In genomic region chr1:180028864-180029263, GRCh38 we compare ENCODE assay signal across 20 cellular contexts.
DNase-seq lines count a peak whose midpoint lies in the region; ATAC-seq and TF ChIP-seq lines count a peak whose summit lies in the region.
"Had no signal": no experiment of that assay in that cellular context is flagged by ENCODE, and none has a peak within 500 bp of the region (broad histone marks: within the 10 kb centered on the region; RNA-seq: fewer than 3 reads in every experiment).

No MANE protein-coding gene starts in this region.

- TF ChIP-seq RAD21 in neural cell (conservative IDR thresholded peaks at IDR 0.05), result peak; percentile 16

- H3K36me3 ChIP-seq in BE2C (peaks cover 18% of the 10 kb centered on the region), GM23248 (ENCODE audit: low read depth) (peaks cover 17% of the 10 kb centered on the region), neural cell (ENCODE audit: insufficient read depth, low read length) (peaks cover 3% of the 10 kb centered on the region)
- H3K36me3 ChIP-seq: prostate gland had no signal

- H3K27ac ChIP-seq in GM23248 (peak overlapping the region; percentile 76), VCaP (no peak overlapping the region), neural cell (ENCODE audit: low read length) (no peak overlapping the region)
- H3K27ac ChIP-seq: BLaER1, dorsolateral prefrontal cortex, prostate gland had no signal

- H3K9me3 ChIP-seq in BE2C, result no peaks in the 10 kb centered on the region
- no peaks in the 10 kb centered on the region for H3K9me3 ChIP-seq in GM23248 (ENCODE audit: low read depth)
- no peaks in the 10 kb centered on the region for H3K9me3 ChIP-seq in neural cell (ENCODE audit: low read length)
- H3K9me3 ChIP-seq: BLaER1, prostate gland had no signal

- peaks cover 7% of the 10 kb centered on the region for H3K4me1 Mint-ChIP-seq in activated T-cell treated with anti-CD3 and anti-CD28 coated beads, Interleukin-2, amount 50 U/mL, for 24 hours (ENCODE audit: low read depth)
- peaks cover 0 to 5% of the 10 kb centered on the region in 2 donors for H3K4me1 Mint-ChIP-seq in natural killer cell
- H3K4me1 Mint-ChIP-seq: stimulated activated naive CD8-positive, alpha-beta T cell treated with anti-CD3 and anti-CD28 coated beads, Interleukin-15, amount 100 ng/mL, for 72 hours had no signal

- ATAC-seq in natural killer cell, result no peak
- ATAC-seq: HCT116; left colon; stimulated activated naive CD8-positive, alpha-beta T cell treated with anti-CD3 and anti-CD28 coated beads, Interleukin-15, amount 100 ng/mL, for 72 hours had no signal

- H3K9ac ChIP-seq in GM23248, result no peak overlapping the region
- H3K9ac ChIP-seq in neural cell (ENCODE audit: low read length), result no peak overlapping the region
- H3K9ac ChIP-seq: BLaER1 had no signal

- DNase-seq in BE2C (no peak), GM23248 (peak; percentile 19), natural killer cell (no peak), iPS-NIHi11 (ENCODE audit: low spot score) (no peak)
- DNase-seq in activated T-cell treated with anti-CD3 and anti-CD28 coated beads, Interleukin-2, amount 50 U/mL, for 24 hours, result no peak
- DNase-seq in stimulated activated CD4-positive, alpha-beta T cell treated with anti-CD3 and anti-CD28 coated beads, Interleukin-4, amount 100 ng/mL, for 4 hours, result no peak
- DNase-seq: activated CD8-positive, alpha-beta memory T cell treated with anti-CD3 and anti-CD28 coated beads, Interleukin-2, amount 50 U/mL, for 4 hours; activated naive CD4-positive, alpha-beta T cell treated with Interleukin-2 at 50 U/mL for 16 hours; DMS79 treated with DMSO at 0.1 percent for 48 hours; dorsolateral prefrontal cortex; left colon; NCI-H2171; SHP77; stimulated activated CD4-positive, alpha-beta T cell treated with anti-CD3 and anti-CD28 coated beads, Interleukin-15, amount 100 ng/mL, for 24 hours; stimulated activated naive CD8-positive, alpha-beta T cell treated with anti-CD3 and anti-CD28 coated beads, Interleukin-15, amount 100 ng/mL, for 72 hours had no signal

- H3K9me3 Mint-ChIP-seq in activated T-cell treated with anti-CD3 and anti-CD28 coated beads, Interleukin-2, amount 50 U/mL, for 24 hours, result no peaks in the 10 kb centered on the region
- no peaks in the 10 kb centered on the region for H3K9me3 Mint-ChIP-seq in natural killer cell
- H3K9me3 Mint-ChIP-seq: stimulated activated naive CD8-positive, alpha-beta T cell treated with anti-CD3 and anti-CD28 coated beads, Interleukin-15, amount 100 ng/mL, for 72 hours had no signal

- no peak for TF ChIP-seq EP300 in neural cell (conservative IDR thresholded peaks at IDR 0.05; ENCODE audit: poor library complexity, severe bottlenecking)

- no peaks in the 10 kb centered on the region for H3K9me2 ChIP-seq in GM23248 (ENCODE audit: insufficient read depth)
- no peaks in the 10 kb centered on the region for H3K9me2 ChIP-seq in neural cell (ENCODE audit: insufficient read depth, low read length)

- H3K79me2 ChIP-seq in GM23248 (ENCODE audit: insufficient read depth), result peaks cover 18% of the 10 kb centered on the region; the same call in 1 of the 2 replicates
- no peaks in the 10 kb centered on the region for H3K79me2 ChIP-seq in neural cell (replicated peaks; ENCODE audit: insufficient read depth, low read length)

- in situ Hi-C loops in GM23248 (cut with MboI), result no loop called here

- TF ChIP-seq CTCF in BE2C (IDR thresholded peaks at IDR 0.05; ENCODE audit: low read depth, low read length) (peak; percentile 24; the same call in 1 of the 2 replicates), VCaP (conservative IDR thresholded peaks at IDR 0.05) (peak; percentile 44), neural cell (IDR thresholded peaks at IDR 0.05; ENCODE audit: poor library complexity, severe bottlenecking) (no peak), natural killer cell (IDR thresholded peaks at IDR 0.05) (no peak)

- intact Hi-C loops in natural killer cell (cut with micrococcal nuclease), result loop anchor here (10.0 kb wide), 1 partner anchor 164 kb away; no protein-coding TSS in a partner anchor

- H3K4me3 ChIP-seq in BE2C (ENCODE audit: low read depth, low read length) (no peak overlapping the region), GM23248 (no peak overlapping the region), neural cell (ENCODE audit: low read length) (no peak overlapping the region)
- H3K4me3 ChIP-seq: BLaER1, dorsolateral prefrontal cortex, prostate gland had no signal

- H3K4me2 ChIP-seq in GM23248 (ENCODE audit: unreplicated experiment) (peak overlapping the region; percentile 20), neural cell (ENCODE audit: low read length) (no peak overlapping the region)
- H3K4me2 ChIP-seq: BLaER1 had no signal

- H3K27me3 ChIP-seq in BE2C, result no peaks in the 10 kb centered on the region
- H3K27me3 ChIP-seq in GM23248 (replicated peaks; ENCODE audit: insufficient read depth), result no peaks in the 10 kb centered on the region
- no peaks in the 10 kb centered on the region for H3K27me3 ChIP-seq in neural cell (ENCODE audit: insufficient read depth, low read depth, low read length)
- H3K27me3 ChIP-seq: BLaER1, dorsolateral prefrontal cortex had no signal

- peaks cover 50% of the 10 kb centered on the region for H3K36me3 Mint-ChIP-seq in activated T-cell treated with anti-CD3 and anti-CD28 coated beads, Interleukin-2, amount 50 U/mL, for 24 hours (ENCODE audit: low read depth)
- peaks cover 7% of the 10 kb centered on the region for H3K36me3 Mint-ChIP-seq in natural killer cell

- H2AFZ ChIP-seq in GM23248, result no peak overlapping the region
- no peak overlapping the region for H2AFZ ChIP-seq in neural cell (ENCODE audit: low read depth, low read length)

- no peaks in the 10 kb centered on the region; the same call in 1 of the 2 replicates for H4K20me1 ChIP-seq in GM23248 (ENCODE audit: insufficient read depth)
- no peaks in the 10 kb centered on the region for H4K20me1 ChIP-seq in neural cell (ENCODE audit: insufficient read depth)

- H3K27ac Mint-ChIP-seq in activated T-cell treated with anti-CD3 and anti-CD28 coated beads, Interleukin-2, amount 50 U/mL, for 24 hours, result no peak overlapping the region
- no peak overlapping the region for H3K27ac Mint-ChIP-seq in natural killer cell
- H3K27ac Mint-ChIP-seq: stimulated activated naive CD8-positive, alpha-beta T cell treated with anti-CD3 and anti-CD28 coated beads, Interleukin-15, amount 100 ng/mL, for 72 hours had no signal

- H3K27me3 Mint-ChIP-seq in activated T-cell treated with anti-CD3 and anti-CD28 coated beads, Interleukin-2, amount 50 U/mL, for 24 hours, result no peaks in the 10 kb centered on the region
- H3K27me3 Mint-ChIP-seq in natural killer cell (ENCODE audit: low read depth in 2 of 2), result no peaks in the 10 kb centered on the region
- H3K27me3 Mint-ChIP-seq: stimulated activated naive CD8-positive, alpha-beta T cell treated with anti-CD3 and anti-CD28 coated beads, Interleukin-15, amount 100 ng/mL, for 72 hours had no signal

- no peak overlapping the region for H3K4me3 Mint-ChIP-seq in activated T-cell treated with anti-CD3 and anti-CD28 coated beads, Interleukin-2, amount 50 U/mL, for 24 hours
- H3K4me3 Mint-ChIP-seq in natural killer cell, result no peak overlapping the region
- H3K4me3 Mint-ChIP-seq: stimulated activated naive CD8-positive, alpha-beta T cell treated with anti-CD3 and anti-CD28 coated beads, Interleukin-15, amount 100 ng/mL, for 72 hours had no signal

- WGBS in GM23248 (ENCODE audit: low coverage in 1 of 2, low lambda C conversion rate in 2 of 2, missing lambda C conversion rate in 2 of 2), 2 experiments, result 97 to 100% methylated on average over 1 of the region's 1 CpG

- peaks cover 25% of the 10 kb centered on the region for H3F3A ChIP-seq in GM23248 (ENCODE audit: insufficient read depth)
- H3F3A ChIP-seq in neural cell (ENCODE audit: insufficient read depth, low read length, poor library complexity, severe bottlenecking), result no peaks in the 10 kb centered on the region

- no peaks in the 10 kb centered on the region for H3K4me1 ChIP-seq in BE2C
- peaks cover 27% of the 10 kb centered on the region for H3K4me1 ChIP-seq in GM23248 (ENCODE audit: insufficient read depth)
- H3K4me1 ChIP-seq: BLaER1, prostate gland had no signal

TF ChIP-seq in neural cell, 6 proteins besides CTCF, POLR2A, EP300 and RAD21:
- no peak for TF ChIP-seq REST (IDR thresholded peaks at IDR 0.05; ENCODE audit: borderline replicate concordance)
- no peak for TF ChIP-seq MXI1 (conservative IDR thresholded peaks at IDR 0.05; ENCODE audit: poor library complexity, severe bottlenecking)
- TF ChIP-seq SMC3 (conservative IDR thresholded peaks at IDR 0.05; ENCODE audit: poor library complexity), result no peak
- TF ChIP-seq POLR2AphosphoS5 (IDR thresholded peaks at IDR 0.05), result no peak
- TF ChIP-seq EZH2 (IDR thresholded peaks at IDR 0.05; ENCODE audit: borderline replicate concordance, insufficient read depth, low read length, poor library complexity, severe bottlenecking), result no peak
- TF ChIP-seq TAF1 (IDR thresholded peaks at IDR 0.05; ENCODE audit: low read depth), result no peak

Comparison
In these comparisons a context has a peak if more than half of its experiments do, and no peak if none do; other contexts are left out.
1. CTCF ChIP-seq: peak in BE2C (single experiment) and VCaP (single experiment); none in neural cell (single experiment) and natural killer cell (single experiment).